8 cellular contexts compared by ENCODE assay signal in genomic region chr17:69414408-69415274, GRCh38. TPM values are rescaled to one million over a fixed set of nuclear protein-coding genes. Genes with fewer than 3 reads are reported as not detected.
DNase-seq lines count a peak whose midpoint lies in the region; ATAC-seq, FAIRE-seq and TF ChIP-seq lines count a peak whose summit lies in the region.

TSS of gene MAP2K6 (plus strand) at chr17:69414697. CDS start at chr17:69414985, 288 bp downstream.

- TF ChIP-seq RAD21 in H1 (IDR thresholded peaks at IDR 0.05 in 1 of 2, conservative IDR thresholded peaks at IDR 0.05 in 1 of 2; ENCODE audit: low read depth in 2 of 2, low read length in 2 of 2): no peak

- no peaks in the 10 kb centered on the region for H4K20me1 ChIP-seq in H1 (replicated peaks in 1 of 2; ENCODE audit: control insufficient read depth in 1 of 2, insufficient read depth in 2 of 2, low read length in 2 of 2)

- H3K23me2 ChIP-seq in H1 (ENCODE audit: low read depth, low read length): peaks cover 9% of the 10 kb centered on the region; the same call in 1 of the 2 replicates

- H3K4me3 ChIP-seq in H1 (ENCODE audit: extremely low read depth in 1 of 4, insufficient read depth in 2 of 4, low read depth in 3 of 4, low read length in 4 of 4): peak within 1 kb of the TSS; percentile 72 to 85 (median 78)

- H2BK120ac ChIP-seq in H1 (replicated peaks; ENCODE audit: low read depth, low read length): no peak within 1 kb of the TSS

- H2BK15ac ChIP-seq in H1 (ENCODE audit: low read length): no peak within 1 kb of the TSS

- peak within 1 kb of the TSS; percentile 89 for H2BK12ac ChIP-seq in H1 (ENCODE audit: low read depth, low read length)

- no peaks in the 10 kb centered on the region for H3K9me3 ChIP-seq in H1 (ENCODE audit: insufficient read depth in 2 of 2, low read depth in 1 of 2, low read length in 1 of 2)

- POLR2A ChIA-PET in activated CD4-positive, alpha-beta memory T cell treated with anti-CD3 and anti-CD28 coated beads for 36 hours (lab: Charles Lee): interaction anchor here (0.6 to 1.7 kb wide), 4 partner anchors 9 to 264 kb away, joined by 3 to 7 read pairs (median 3); no protein-coding TSS in a partner anchor
- POLR2A ChIA-PET in H1 (lab: Charles Lee; ENCODE audit: partially characterized antibody): interaction anchor here (0.7 to 1.6 kb wide), 6 partner anchors 10 to 107 kb away, joined by 3 to 5 read pairs (median 4); no protein-coding TSS in a partner anchor

- H4K5ac ChIP-seq in H1 (ENCODE audit: insufficient read length, low read depth, low read length): peak within 1 kb of the TSS; percentile 44

- no peak within 1 kb of the TSS for H2AK5ac ChIP-seq in H1 (ENCODE audit: low read depth, low read length)

- H3K36me3 ChIP-seq in H1 (ENCODE audit: control insufficient read depth in 2 of 4, insufficient read depth in 4 of 4, low read length in 3 of 4): no peaks in the 10 kb centered on the region

- H3K4me2 ChIP-seq in H1 (ENCODE audit: insufficient read depth in 1 of 2, low read depth in 2 of 2, low read length in 2 of 2): peak within 1 kb of the TSS; percentile 85 to 95

- no peak for TF ChIP-seq EP300 in H1 (IDR thresholded peaks at IDR 0.05; ENCODE audit: borderline replicate concordance in 1 of 2, low read depth in 2 of 2, low read length in 2 of 2)

- no peak within 1 kb of the TSS for H3K27ac Mint-ChIP-seq in activated CD4-positive, alpha-beta memory T cell treated with anti-CD3 and anti-CD28 coated beads for 36 hours
- H3K27ac Mint-ChIP-seq in memory B cell: no peak within 1 kb of the TSS

- CTCF ChIA-PET in activated CD4-positive, alpha-beta memory T cell treated with anti-CD3 and anti-CD28 coated beads for 36 hours (lab: Charles Lee): interaction anchor here (0.6 to 2.0 kb wide), 7 partner anchors 10 to 112 kb away, joined by 3 to 18 read pairs (median 3); no protein-coding TSS in a partner anchor
- CTCF ChIA-PET in H1 (lab: Charles Lee; ENCODE audit: partially characterized antibody): interaction anchor here (0.6 to 2.1 kb wide), 11 partner anchors 9 to 1148 kb away, joined by 3 to 11 read pairs (median 4); no protein-coding TSS in a partner anchor

- H3K79me2 ChIP-seq in H1 (ENCODE audit: control insufficient read depth in 1 of 2, insufficient read depth in 2 of 2, low read length in 2 of 2): peaks cover 0 to 47% of the 10 kb centered on the region in 2 experiments; a peak in 2 of 4 replicates

- H3K4ac ChIP-seq in H1 (replicated peaks; ENCODE audit: insufficient read length, low read depth, low read length): no peak within 1 kb of the TSS

- no peaks in the 10 kb centered on the region for H3K36me3 Mint-ChIP-seq in activated CD4-positive, alpha-beta memory T cell treated with anti-CD3 and anti-CD28 coated beads for 36 hours
- no peaks in the 10 kb centered on the region for H3K36me3 Mint-ChIP-seq in memory B cell

- peaks cover 17% of the 10 kb centered on the region for H3K4me1 Mint-ChIP-seq in activated CD4-positive, alpha-beta memory T cell treated with anti-CD3 and anti-CD28 coated beads for 36 hours (ENCODE audit: low read depth)
- peaks cover 4% of the 10 kb centered on the region for H3K4me1 Mint-ChIP-seq in memory B cell

- no peaks in the 10 kb centered on the region for H3K9me3 Mint-ChIP-seq in activated CD4-positive, alpha-beta memory T cell treated with anti-CD3 and anti-CD28 coated beads for 36 hours
- H3K9me3 Mint-ChIP-seq in memory B cell: no peaks in the 10 kb centered on the region

- H3K27ac ChIP-seq in H1 (ENCODE audit: low read depth, low read length): no peak within 1 kb of the TSS

- 0 out of 2 replicates have a peak within 1 kb of the TSS, but pooled peaks have one; percentile 22 for H2BK5ac ChIP-seq in H1 (ENCODE audit: low read depth, low read length)

- peak within 1 kb of the TSS in 3 of 4 experiments; percentile 26 to 62 (median 51); a peak in 5 of 7 replicates for H3K9ac ChIP-seq in H1 (replicated peaks in 1 of 4; ENCODE audit: extremely low read depth in 1 of 4, low read depth in 3 of 4, low read length in 3 of 4)

- H4K91ac ChIP-seq in H1 (replicated peaks; ENCODE audit: insufficient read length, low read length): no peak within 1 kb of the TSS

- peaks cover 0 to 13% (median 2%) of the 10 kb centered on the region in 4 experiments; a peak in 5 of 7 replicates for H3K4me1 ChIP-seq in H1 (replicated peaks in 1 of 4; ENCODE audit: control insufficient read depth in 3 of 4, insufficient read depth in 4 of 4, low read length in 3 of 4)

- no peak within 1 kb of the TSS for H4K8ac ChIP-seq in H1 (ENCODE audit: extremely low read depth, insufficient read depth, low read length)

- TF ChIP-seq POLR2A in GM18951 (IDR thresholded peaks at IDR 0.05; ENCODE audit: extremely low read depth, insufficient read depth, insufficient read length): peak; percentile 40
- peak in 1 of 2 experiments; percentile 38; a peak in 1 of 3 replicates for TF ChIP-seq POLR2A in H1 (IDR thresholded peaks at IDR 0.05; ENCODE audit: control extremely low read depth in 1 of 2, low read depth in 2 of 2, low read length in 2 of 2)

- 4% methylated on average over 27 of the region's 27 CpGs; no CpG with 5 or more reads in 1 of the 2 experiments for WGBS in H1 (ENCODE audit: extremely low coverage in 1 of 2, insufficient coverage in 1 of 2, insufficient read length in 1 of 2, insufficient replicate concordance in 2 of 2, low coverage in 1 of 2, low lambda C conversion rate in 2 of 2, missing lambda C conversion rate in 1 of 2), 2 experiments

- H3K79me1 ChIP-seq in H1 (ENCODE audit: low read depth, low read length): no peaks in the 10 kb centered on the region

- TF ChIP-seq CTCF in H1 (IDR thresholded peaks at IDR 0.05; ENCODE audit: control extremely low read depth in 1 of 3, insufficient read depth in 1 of 3, low read depth in 1 of 3, low read length in 3 of 3): no peak

- H3K14ac ChIP-seq in H1 (ENCODE audit: insufficient read length): no peak within 1 kb of the TSS

- H3K4me3 Mint-ChIP-seq in activated CD4-positive, alpha-beta memory T cell treated with anti-CD3 and anti-CD28 coated beads for 36 hours: no peak within 1 kb of the TSS
- H3K4me3 Mint-ChIP-seq in memory B cell: no peak within 1 kb of the TSS

- no peak within 1 kb of the TSS for H2BK20ac ChIP-seq in H1 (ENCODE audit: low read length)

- no peak within 1 kb of the TSS; the same call in none of the 2 replicates for H3K18ac ChIP-seq in H1 (ENCODE audit: extremely low read depth, low read length)

- FAIRE-seq in H1 (lab: Jason Lieb, UNC): no peak

- no peak within 1 kb of the TSS for H3K56ac ChIP-seq in H1 (replicated peaks; ENCODE audit: insufficient read length, low read depth, low read length)

- in situ Hi-C loops in GM18951 (cut with MboI; ENCODE audit: low sequenced_read_pairs, unreplicated experiment): no loop called here

- DNase-seq in AG20443 (ENCODE audit: low spot score) (peak; percentile 87), NCI-H524 (lab: John Stamatoyannopoulos, UW) (peak; percentile 57 to 85), H1 (ENCODE audit: low read depth in 1 of 2, low spot score in 2 of 2) (peak; percentile 46 to 85), memory B cell (ENCODE audit: low spot score in 2 of 2) (peak; percentile 64 to 71)
- peak; percentile 88 for DNase-seq in activated CD4-positive, alpha-beta memory T cell treated with anti-CD3 and anti-CD28 coated beads for 36 hours
- DNase-seq in stimulated activated CD8-positive, alpha-beta memory T cell treated with anti-CD3 and anti-CD28 coated beads, Interleukin-12 subunit alpha, Interleukin-12 subunit beta, amount 100 ng/mL, for 24 hours (ENCODE audit: extremely low read depth): peak; percentile 63

- H3K27me3 Mint-ChIP-seq in activated CD4-positive, alpha-beta memory T cell treated with anti-CD3 and anti-CD28 coated beads for 36 hours: no peaks in the 10 kb centered on the region
- no peaks in the 10 kb centered on the region for H3K27me3 Mint-ChIP-seq in memory B cell

- peak; percentile 99 for ATAC-seq in HG03139 (IDR thresholded peaks at IDR 0.05; ENCODE audit: unreplicated experiment)
- peak; percentile 96 for ATAC-seq in memory B cell (ENCODE audit: low read depth)

- intact Hi-C loops in activated CD4-positive, alpha-beta memory T cell treated with anti-CD3 and anti-CD28 coated beads for 36 hours (cut with micrococcal nuclease): loop anchor here (1.0 to 10.0 kb wide), 5 partner anchors 42 to 720 kb away; partner anchors contain the start of gene ABCA5

- peak within 1 kb of the TSS; percentile 96 for H2AFZ ChIP-seq in H1 (ENCODE audit: low read length)

- H3K23ac ChIP-seq in H1 (ENCODE audit: insufficient read length): no peak within 1 kb of the TSS

- H3K27me3 ChIP-seq in H1 (replicated peaks in 1 of 4; ENCODE audit: control insufficient read depth in 3 of 4, extremely low read depth in 1 of 4, insufficient read depth in 3 of 4, low read length in 3 of 4): no peaks in the 10 kb centered on the region

TF ChIP-seq in H1, 55 proteins besides CTCF, POLR2A, EP300 and RAD21 (continues in another document):
- TF ChIP-seq MAX (IDR thresholded peaks at IDR 0.05) (peak; percentile 59; the same call in 1 of the 2 replicates), SAP30 (IDR thresholded peaks at IDR 0.05; ENCODE audit: insufficient read depth, insufficient replicate concordance, low read length) (peak; percentile 22), ZNF274 (IDR thresholded peaks at IDR 0.05; ENCODE audit: borderline replicate concordance, extremely low read depth, low read length) (no peak), RBBP5 (IDR thresholded peaks at IDR 0.05; ENCODE audit: borderline replicate concordance, low read depth, low read length) (0 out of 2 replicates have a peak, but pooled peaks have one; percentile 66), SIX5 (IDR thresholded peaks at IDR 0.05; ENCODE audit: low read depth, low read length) (peak; percentile 77), NRF1 (IDR thresholded peaks at IDR 0.05; ENCODE audit: low read depth, low read length) (0 out of 2 replicates have a peak, but pooled peaks have one; percentile 2), POLR2AphosphoS5 (IDR thresholded peaks at IDR 0.05; ENCODE audit: low read depth, low read length) (0 out of 2 replicates have a peak, but pooled peaks have one; percentile 21), ASH2L (IDR thresholded peaks at IDR 0.05; ENCODE audit: low read length) (peak; percentile 72)

RNA-seq across cellular contexts. Expression of gene MAP2K6, which starts in this region (rescaled TPM):
- 1 to 10 TPM; 2.2 TPM for total RNA-seq in activated CD4-positive, alpha-beta memory T cell treated with anti-CD3 and anti-CD28 coated beads for 36 hours
- total RNA-seq in H1 (2021; fragmentation: NEBNext Ultra II Directional; extraction: Animal tissue kit (Norgen Biotek cat#: 25700)): 42.2 and 44.1 TPM in 2 replicates
- 6.7 and 11.0 TPM in 2 replicates for polyA plus RNA-seq in H1 (2011; rRNA removed)
- polyA plus RNA-seq in H1 (2011; cell fraction: cytosol; rRNA removed): 14.2 TPM
- polyA plus RNA-seq in H1 (2011; cell fraction: nucleus; rRNA removed): 10.1 TPM
- 18.1 to 22.4 TPM (median 20.9 TPM) in 4 replicates for polyA plus RNA-seq in H1 (2012, experiment 1 of 2)
- polyA plus RNA-seq in H1 (2012, experiment 2 of 2): 1.7 TPM
- polyA plus RNA-seq in H1 (2013, experiment 1 of 2): 17.1 TPM
- 15.5 TPM for polyA plus RNA-seq in H1 (2013, experiment 2 of 2)
- polyA minus RNA-seq in H1 (2011; rRNA and poly(A)+ RNA removed): 54.7 and 71.0 TPM in 2 replicates
- polyA minus RNA-seq in H1 (2011; cell fraction: cytosol; rRNA and poly(A)+ RNA removed): 16.1 TPM
- polyA minus RNA-seq in H1 (2011; cell fraction: nucleus; rRNA and poly(A)+ RNA removed): 31.7 TPM

Comparison
In these comparisons a context has a peak if more than half of its experiments do, and no peak if none do; other contexts are left out.
1. RNA of gene MAP2K6 (total RNA-seq): 42.2 to 44.1 TPM in H1; 2.2 TPM in activated CD4-positive, alpha-beta memory T cell treated with anti-CD3 and anti-CD28 coated beads for 36 hours; every median in the first group is over 10 times any median in the second.
2. Peak in every context shown above with its lines, with median percentiles within 50 percentile points of each other: DNase-seq.